Comparison of ENCODE assay signal across 12 cellular contexts in genomic region chr21:44360174-44360573, GRCh38. TPM values are rescaled to one million over a fixed set of nuclear protein-coding genes. Genes with fewer than 3 reads are reported as not detected.
A peak's percentile ranks its signal among the peaks of the same experiment; 100 is the strongest.
DNase-seq lines count a peak whose midpoint lies in the region; ATAC-seq, FAIRE-seq and TF ChIP-seq lines count a peak whose summit lies in the region.
"Had no signal": no experiment of that assay in that cellular context is flagged by ENCODE, and none has a peak within 500 bp of the region (broad histone marks: within the 10 kb centered on the region; RNA-seq: fewer than 3 reads in every experiment).

No MANE protein-coding gene starts in this region.

- H3K9me3 ChIP-seq in right cardiac atrium (ENCODE audit: control insufficient read depth, low read length) (no peaks in the 10 kb centered on the region), RWPE2 (ENCODE audit: severe bottlenecking) (no peaks in the 10 kb centered on the region), upper lobe of right lung (no peaks in the 10 kb centered on the region)
- H3K9me3 ChIP-seq: pancreas had no signal

- intact Hi-C loops in right cardiac atrium (cut with DNase I): no loop called here
- intact Hi-C loops in cardiac septum (cut with DNase I): no loop called here
- intact Hi-C loops in upper lobe of right lung (cut with DNase I): no loop called here

- ATAC-seq in right cardiac atrium (no peak), RWPE2 (ENCODE audit: low read depth) (no peak), upper lobe of right lung (peak; percentile 54)

- 51% methylated on average over 8 of the region's 8 CpGs for WGBS in right cardiac atrium

- peak in 2 of 3 donors; percentile 39 for DNase-seq in right cardiac atrium
- no peak for DNase-seq in cardiac septum (ENCODE audit: low spot score)
- DNase-seq in RWPE2 (ENCODE audit: low spot score): peak; percentile 15
- DNase-seq in iPS-NIHi7 (ENCODE audit: extremely low spot score): peak; percentile 13
- DNase-seq in upper lobe of right lung: no peak
- DNase-seq in NCI-H2196 treated with DMSO at 0.1 percent for 48 hours (lab: John Stamatoyannopoulos, UW; ENCODE audit: unreplicated experiment): no peak
- DNase-seq in H4 (ENCODE audit: low spot score): no peak
- DNase-seq in frontal cortex (ENCODE audit: low spot score in 2 of 2): no peak
- DNase-seq: activated CD4-positive, alpha-beta T cell treated with anti-CD3 and anti-CD28 coated beads for 4 hours; NCI-H446 treated with DMSO at 0.1 percent for 48 hours; SHP77 had no signal

- no peak overlapping the region for H3K4me3 ChIP-seq in right cardiac atrium (ENCODE audit: low read length)
- no peak overlapping the region for H3K4me3 ChIP-seq in RWPE2 (ENCODE audit: severe bottlenecking)
- H3K4me3 ChIP-seq in upper lobe of right lung: no peak overlapping the region
- H3K4me3 ChIP-seq: pancreas had no signal

- H3K27me3 ChIP-seq in right cardiac atrium (ENCODE audit: control insufficient read depth, insufficient read depth) (no peaks in the 10 kb centered on the region), RWPE2 (ENCODE audit: insufficient read depth, poor library complexity, severe bottlenecking) (peaks cover 2% of the 10 kb centered on the region), upper lobe of right lung (no peaks in the 10 kb centered on the region)
- H3K27me3 ChIP-seq: pancreas had no signal

- no peak for TF ChIP-seq CTCF in RWPE2 (IDR thresholded peaks at IDR 0.05; ENCODE audit: poor library complexity, severe bottlenecking)
- TF ChIP-seq CTCF in upper lobe of right lung (IDR thresholded peaks at IDR 0.05): peak; percentile 7

- H3K4me1 ChIP-seq in right cardiac atrium (ENCODE audit: control insufficient read depth, insufficient read depth, low read length) (no peaks in the 10 kb centered on the region), RWPE2 (ENCODE audit: insufficient read depth, poor library complexity, severe bottlenecking) (no peaks in the 10 kb centered on the region), upper lobe of right lung (no peaks in the 10 kb centered on the region)
- H3K4me1 ChIP-seq: pancreas had no signal

- H3K27ac ChIP-seq in right cardiac atrium (ENCODE audit: low read length) (no peak overlapping the region), RWPE2 (ENCODE audit: poor library complexity, severe bottlenecking) (no peak overlapping the region), upper lobe of right lung (no peak overlapping the region)
- H3K27ac ChIP-seq: pancreas had no signal

- FAIRE-seq in frontal cortex (lab: Jason Lieb, UNC): no peak
- FAIRE-seq: pancreas had no signal

- H3K36me3 ChIP-seq in RWPE2 (ENCODE audit: low read depth) (no peaks in the 10 kb centered on the region), upper lobe of right lung (no peaks in the 10 kb centered on the region)
- H3K36me3 ChIP-seq: pancreas had no signal

RNA-seq across cellular contexts. Expression of gene TRPM2, which starts 6.8 kb away (rescaled TPM):
- total RNA-seq in right cardiac atrium (1 to 10 TPM; 1.0 to 1.7 (median 1.4) TPM), cardiac septum (1.2 TPM), upper lobe of right lung (10.0 TPM), frontal cortex (1.6 TPM)
- polyA plus RNA-seq in right cardiac atrium: 0.61 TPM
- 0.76 and 0.89 TPM in 2 replicates for total RNA-seq in H4 (2014; rRNA removed; shearing (Covaris generic))

RNA-seq across cellular contexts. Expression of gene CFAP410, which starts 21.0 kb away (rescaled TPM):
- total RNA-seq in right cardiac atrium (10 to 100 TPM; 13.2 to 19.8 (median 17.6) TPM), cardiac septum (15.8 TPM), upper lobe of right lung (25.4 TPM), frontal cortex (8.6 TPM)
- polyA plus RNA-seq in right cardiac atrium: 16.8 TPM
- total RNA-seq in H4 (2014; rRNA removed; shearing (Covaris generic)): 12.6 and 14.7 TPM in 2 replicates

Comparison
In these comparisons a context has a peak if more than half of its experiments do, and no peak if none do; other contexts are left out.
1. DNase-seq: peak in right cardiac atrium (2 of 3), RWPE2 (single experiment) and iPS-NIHi7 (single experiment); none in cardiac septum (single experiment), upper lobe of right lung (single experiment), NCI-H2196 treated with DMSO at 0.1 percent for 48 hours (single experiment), H4 (single experiment) and frontal cortex (0 of 2).